Comparison of ENCODE assay signal across 8 cellular contexts in genomic region chr16:29806096-29806579, GRCh38. TPM values are rescaled to one million over a fixed set of nuclear protein-coding genes. Genes with fewer than 3 reads are reported as not detected.
DNase-seq lines count a peak whose midpoint lies in the region; ATAC-seq and TF ChIP-seq lines count a peak whose summit lies in the region.

Gene MAZ (plus strand): TSS chr16:29806529. CDS start chr16:29806702, 173 bp downstream.

- no peaks in the 10 kb centered on the region for H3K27me3 ChIP-seq in lower lobe of right lung (ENCODE audit: low read depth)
- no peaks in the 10 kb centered on the region for H3K27me3 ChIP-seq in stomach

- H3K4me3 ChIP-seq in lower lobe of right lung, result peak within 1 kb of the TSS; percentile 97
- peak within 1 kb of the TSS; percentile 63 to 85 (median 77) for H3K4me3 ChIP-seq in stomach

- TF ChIP-seq EP300 in stomach (IDR thresholded peaks at IDR 0.05), result no peak

- H3K36me3 ChIP-seq in lower lobe of right lung (peaks cover 21% of the 10 kb centered on the region), stomach (peaks cover 17 to 39% (median 25%) of the 10 kb centered on the region in 4 donors)

- peaks cover 49% of the 10 kb centered on the region for H3K4me1 ChIP-seq in lower lobe of right lung
- H3K4me1 ChIP-seq in stomach, result peaks cover 48 to 54% (median 54%) of the 10 kb centered on the region in 4 donors

- no peak for TF ChIP-seq POLR2A in stomach (IDR thresholded peaks at IDR 0.05)

- DNase-seq in D341Med (ENCODE audit: low spot score), result peak; percentile 86
- DNase-seq in dedifferentiated amniotic fluid mesenchymal stem cell (ENCODE audit: extremely low spot score), result peak; percentile 38
- no peak for DNase-seq in lower lobe of right lung
- no peak for DNase-seq in stomach
- no peak for DNase-seq in middle frontal gyrus (ENCODE audit: extremely low spot score, low spot score)

- peak; percentile 3 for ATAC-seq in HG03521 (IDR thresholded peaks at IDR 0.05; ENCODE audit: unreplicated experiment)
- ATAC-seq in lower lobe of right lung, result peak; percentile 1 to 23
- no peak for ATAC-seq in HG02840 (IDR thresholded peaks at IDR 0.05; ENCODE audit: low FRiP score, unreplicated experiment)

- intact Hi-C loops in T-helper 1 cell treated with Interleukin-12 subunit alpha and Interleukin-12 subunit beta and Interleukin-4 antibody, amounts not matched to agents 30 ng/mL and 1 ng/mL, for 36 hours (cut with micrococcal nuclease), result loop anchor here (5.0 kb wide), 2 partner anchors 891 to 984 kb away; partner anchors contain the start of genes ATXN2L and SRCAP
- intact Hi-C loops in lower lobe of right lung (cut with DNase I) (no loop called here), stomach (cut with DNase I; ENCODE audit: low total_unique reads) (loop anchor here (5.0 kb wide), 1 partner anchor 51 kb away; no protein-coding TSS in a partner anchor)

- H3K27ac ChIP-seq in lower lobe of right lung (peak within 1 kb of the TSS; percentile 97), stomach (peak within 1 kb of the TSS; percentile 94 to 99 (median 97))

- TF ChIP-seq CTCF in lower lobe of right lung (IDR thresholded peaks at IDR 0.05), result no peak
- TF ChIP-seq CTCF in stomach (IDR thresholded peaks at IDR 0.05), result no peak

- H3K9me3 ChIP-seq in lower lobe of right lung, result no peaks in the 10 kb centered on the region
- no peaks in the 10 kb centered on the region for H3K9me3 ChIP-seq in stomach

- WGBS in stomach, 5 donors, result 0 to 2% (median 0%) methylated on average over 7 to 47 of the region's 67 CpGs; no CpG with 5 or more reads in 2 of the 5 donors

RNA-seq across cellular contexts. Expression of gene MAZ, which starts in this region (rescaled TPM):
- total RNA-seq in T-helper 1 cell treated with Interleukin-12 subunit alpha and Interleukin-12 subunit beta and Interleukin-4 antibody, amounts not matched to agents 30 ng/mL and 1 ng/mL, for 36 hours, result 353 and 357 TPM in 2 replicates
- 169 TPM for total RNA-seq in lower lobe of right lung
- 100 to 1,000 TPM in 4 of 5 donors, 10 to 100 TPM in 1; 11.7 to 865 (median 117) TPM for total RNA-seq in stomach
- 100 to 1,000 TPM in 2 of 3 donors, 10 to 100 TPM in 1; 79.9 to 160 (median 102) TPM for polyA plus RNA-seq in stomach

Comparison
In these comparisons a context has a peak if more than half of its experiments do, and no peak if none do; other contexts are left out.
1. DNase-seq: peak in D341Med (single experiment) and dedifferentiated amniotic fluid mesenchymal stem cell (single experiment); none in lower lobe of right lung (single experiment), stomach (single experiment) and middle frontal gyrus (single experiment).